24 cellular contexts compared by ENCODE assay signal in the genomic region with DNA sequence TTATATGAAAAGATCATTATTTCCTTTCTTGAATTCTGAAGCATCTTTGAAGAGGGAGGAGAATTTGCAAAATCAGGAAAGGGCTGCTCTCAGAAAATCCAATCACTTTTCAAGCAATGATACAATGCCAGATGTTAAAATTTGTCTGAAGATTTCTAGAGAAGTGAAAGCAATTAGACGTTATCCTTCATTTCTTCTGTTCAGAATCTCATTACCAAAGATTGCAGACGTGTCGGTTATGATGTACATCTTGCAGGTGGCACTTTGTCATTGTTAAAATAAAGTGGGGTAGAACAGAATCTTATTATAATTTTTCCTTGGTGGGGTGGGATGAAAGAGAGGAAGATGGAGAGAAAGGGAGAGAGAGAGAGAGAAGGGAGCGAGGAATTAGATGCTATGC.
"Had no signal": no experiment of that assay in that cellular context is flagged by ENCODE, and none has a peak within 500 bp of the region (broad histone marks: within the 10 kb centered on the region; RNA-seq: fewer than 3 reads in every experiment).

No MANE protein-coding gene starts in this region.

- DNase-seq: natural killer cell; occipital lobe; ovary; posterior cingulate gyrus; psoas muscle; right cardiac atrium; right lobe of liver; sigmoid colon; small intestine; stimulated activated CD4-positive, alpha-beta T cell treated with anti-CD3 and anti-CD28 coated beads, Interleukin-15, amount 100 ng/mL, for 24 hours; stimulated activated CD4-positive, alpha-beta T cell treated with anti-CD3 and anti-CD28 coated beads, Interleukin-2, amount 100 ng/mL, for 24 hours; stimulated activated CD4-positive, alpha-beta T cell treated with anti-CD3 and anti-CD28 coated beads, Interleukin-2, amount 100 ng/mL, for 48 hours; stimulated activated CD4-positive, alpha-beta T cell treated with anti-CD3 and anti-CD28 coated beads, Interleukin-4, amount 100 ng/mL, for 24 hours; stimulated activated naive B cell treated with anti-CD40 and anti-IgM and Interleukin-4, amounts not matched to agents 10 μg/mL and 1 μg/mL and 100 μg/mL, for 72 hours; stimulated activated naive CD4-positive, alpha-beta T cell treated with Interleukin-2 at 50 U/mL for 16 hours; stomach; thyroid gland; transverse colon; upper lobe of right lung; uterus had no signal

- H3K9me3 ChIP-seq: ovary, right lobe of liver, sigmoid colon, thoracic aorta, thyroid gland, transverse colon, upper lobe of right lung, uterus had no signal

- H3K27me3 ChIP-seq: neural progenitor cell, ovary, right lobe of liver, sigmoid colon, stomach, thyroid gland, transverse colon, upper lobe of right lung, uterus had no signal

- H3K36me3 ChIP-seq: neural progenitor cell, ovary, right lobe of liver, sigmoid colon, stomach, thoracic aorta, thyroid gland, transverse colon, upper lobe of right lung, uterus had no signal

- H3K9ac ChIP-seq: neural progenitor cell, parathyroid adenoma had no signal

- ATAC-seq: natural killer cell; psoas muscle; right cardiac atrium; right lobe of liver; stimulated activated effector memory CD8-positive, alpha-beta T cell treated with anti-CD3 and anti-CD28 coated beads, Interleukin-12 subunit alpha, Interleukin-12 subunit beta, amount 100 ng/mL, for 72 hours; stimulated activated naive B cell treated with anti-CD40 and anti-IgM and Interleukin-4, amounts not matched to agents 10 μg/mL and 1 μg/mL and 100 μg/mL, for 72 hours; upper lobe of right lung had no signal

- H3K79me2 ChIP-seq: parathyroid adenoma had no signal

- H3K4me2 ChIP-seq: neural progenitor cell had no signal

- H2AFZ ChIP-seq: neural progenitor cell, parathyroid adenoma had no signal

- H3K27ac ChIP-seq: neural progenitor cell, ovary, parathyroid adenoma, psoas muscle, right lobe of liver, sigmoid colon, stomach, thoracic aorta, thyroid gland, transverse colon, upper lobe of right lung, uterus had no signal

- H3K4me1 ChIP-seq: neural progenitor cell, parathyroid adenoma, psoas muscle, right lobe of liver, thyroid gland, transverse colon, upper lobe of right lung, uterus had no signal

- H3K4me3 ChIP-seq: neural progenitor cell, ovary, psoas muscle, right lobe of liver, sigmoid colon, stomach, thoracic aorta, thyroid gland, transverse colon, upper lobe of right lung, uterus had no signal

- FAIRE-seq: small intestine had no signal
